8 cellular contexts compared by ENCODE assay signal in the genomic region with DNA sequence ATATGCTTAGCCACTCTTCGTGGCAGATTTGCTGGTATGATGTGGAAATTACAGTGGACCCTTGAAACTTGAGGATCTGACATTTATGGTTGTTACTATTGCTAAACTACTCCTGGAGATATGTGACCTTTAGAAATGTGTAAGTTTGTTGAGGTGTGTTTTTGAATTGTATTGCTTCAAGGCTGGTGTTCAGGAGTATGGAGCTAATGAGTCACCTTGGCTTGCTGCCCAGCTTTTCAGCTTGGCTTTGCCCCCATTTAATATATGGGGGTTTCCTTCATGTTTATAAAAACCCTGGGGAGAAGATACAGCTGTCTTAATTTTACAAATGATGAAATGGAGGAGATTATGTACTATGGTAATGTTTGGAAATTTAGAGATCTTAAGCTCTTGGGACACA. TPM values are rescaled to one million over a fixed set of nuclear protein-coding genes. Genes with fewer than 3 reads are reported as not detected.
DNase-seq lines count a peak whose midpoint lies in the region; TF ChIP-seq lines count a peak whose summit lies in the region.

No MANE protein-coding gene starts in this region.

- no peak overlapping the region for H3K4me3 ChIP-seq in right atrium auricular region

- DNase-seq in A172 (ENCODE audit: low spot score): peak; percentile 65
- peak; percentile 69 for DNase-seq in activated T-cell treated with anti-CD3 and anti-CD28 coated beads, Interleukin-2, amount 50 U/mL, for 24 hours
- no peak for DNase-seq in right atrium auricular region (ENCODE audit: low spot score)
- peak; percentile 14 for DNase-seq in stimulated activated CD8-positive, alpha-beta memory T cell treated with anti-CD3 and anti-CD28 coated beads, Interleukin-15, amount 100 ng/mL, for 24 hours (ENCODE audit: low read depth)
- DNase-seq in NCI-H146 (lab: John Stamatoyannopoulos, UW): no peak
- DNase-seq in NCI-H2029 (lab: John Stamatoyannopoulos, UW): no peak
- DNase-seq in cerebellum (ENCODE audit: low spot score): no peak

- peaks cover 64% of the 10 kb centered on the region for H3K4me1 Mint-ChIP-seq in activated T-cell treated with anti-CD3 and anti-CD28 coated beads, Interleukin-2, amount 50 U/mL, for 24 hours (ENCODE audit: low read depth)

- H3K4me1 ChIP-seq in right atrium auricular region: peaks cover 0 to 43% of the 10 kb centered on the region in 2 donors

- no peaks in the 10 kb centered on the region for H3K9me3 ChIP-seq in right atrium auricular region

- TF ChIP-seq EP300 in Ishikawa (IDR thresholded peaks at IDR 0.05; ENCODE audit: borderline replicate concordance): no peak

- no peaks in the 10 kb centered on the region for H3K27me3 Mint-ChIP-seq in activated T-cell treated with anti-CD3 and anti-CD28 coated beads, Interleukin-2, amount 50 U/mL, for 24 hours

- TF ChIP-seq RAD21 in Ishikawa (IDR thresholded peaks at IDR 0.05; ENCODE audit: low read depth): no peak

- H3K27me3 ChIP-seq in right atrium auricular region: no peaks in the 10 kb centered on the region

- H3K36me3 Mint-ChIP-seq in activated T-cell treated with anti-CD3 and anti-CD28 coated beads, Interleukin-2, amount 50 U/mL, for 24 hours (ENCODE audit: low read depth): peaks cover 43% of the 10 kb centered on the region

- peak overlapping the region; percentile 2 to 28 for H3K27ac ChIP-seq in right atrium auricular region

- H3K9me3 Mint-ChIP-seq in activated T-cell treated with anti-CD3 and anti-CD28 coated beads, Interleukin-2, amount 50 U/mL, for 24 hours: no peaks in the 10 kb centered on the region

- peaks cover 47% of the 10 kb centered on the region for H3K36me3 ChIP-seq in right atrium auricular region

- TF ChIP-seq CTCF in right atrium auricular region (IDR thresholded peaks at IDR 0.05): no peak

- peak overlapping the region; percentile 8 for H3K4me3 Mint-ChIP-seq in activated T-cell treated with anti-CD3 and anti-CD28 coated beads, Interleukin-2, amount 50 U/mL, for 24 hours

- H3K27ac Mint-ChIP-seq in activated T-cell treated with anti-CD3 and anti-CD28 coated beads, Interleukin-2, amount 50 U/mL, for 24 hours: peak overlapping the region; percentile 95

TF ChIP-seq in Ishikawa, 13 proteins besides CTCF, POLR2A, EP300 and RAD21:
- TF ChIP-seq NFIC (IDR thresholded peaks at IDR 0.05) (peak; percentile 81), CEBPB (IDR thresholded peaks at IDR 0.05) (peak; percentile 56; the same call in 1 of the 2 replicates), TCF12 (IDR thresholded peaks at IDR 0.05; ENCODE audit: low read depth) (0 out of 2 replicates have a peak, but pooled peaks have one; percentile 40), EGR1 (IDR thresholded peaks at IDR 0.05) (no peak), YY1 (IDR thresholded peaks at IDR 0.05; ENCODE audit: low read depth) (no peak), CREB1 (IDR thresholded peaks at IDR 0.05; ENCODE audit: low read depth) (no peak), FOXM1 (IDR thresholded peaks at IDR 0.05; ENCODE audit: borderline replicate concordance, low read depth) (no peak), ZBTB7A (IDR thresholded peaks at IDR 0.05; ENCODE audit: low read depth) (no peak)
- TF ChIP-seq, protein P1, sequence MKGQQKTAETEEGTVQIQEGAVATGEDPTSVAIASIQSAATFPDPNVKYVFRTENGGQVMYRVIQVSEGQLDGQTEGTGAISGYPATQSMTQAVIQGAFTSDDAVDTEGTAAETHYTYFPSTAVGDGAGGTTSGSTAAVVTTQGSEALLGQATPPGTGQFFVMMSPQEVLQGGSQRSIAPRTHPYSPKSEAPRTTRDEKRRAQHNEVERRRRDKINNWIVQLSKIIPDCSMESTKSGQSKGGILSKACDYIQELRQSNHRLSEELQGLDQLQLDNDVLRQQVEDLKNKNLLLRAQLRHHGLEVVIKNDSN (IDR thresholded peaks at IDR 0.05): no peak

RNA-seq across cellular contexts. Expression of a gene that starts 11.6 kb away (rescaled TPM):
- total RNA-seq in A172 (2014; rRNA removed; shearing (Covaris generic)): 52.7 and 66.1 TPM in 2 replicates
- 10 to 100 TPM; 51.8 to 69.8 TPM for total RNA-seq in right atrium auricular region
- total RNA-seq in cerebellum: 79.4 TPM

Comparison
In these comparisons a context has a peak if more than half of its experiments do, and no peak if none do; other contexts are left out.
1. DNase-seq: peak in A172 (single experiment), activated T-cell treated with anti-CD3 and anti-CD28 coated beads, Interleukin-2, amount 50 U/mL, for 24 hours (single experiment) and stimulated activated CD8-positive, alpha-beta memory T cell treated with anti-CD3 and anti-CD28 coated beads, Interleukin-15, amount 100 ng/mL, for 24 hours (single experiment); none in right atrium auricular region (single experiment), NCI-H146 (single experiment), NCI-H2029 (single experiment) and cerebellum (single experiment).